8 cellular contexts compared by ENCODE assay signal in genomic region chr17:68020451-68020779, GRCh38. TPM values are rescaled to one million over a fixed set of nuclear protein-coding genes. Genes with fewer than 3 reads are reported as not detected.
A peak's percentile ranks its signal among the peaks of the same experiment; 100 is the strongest.
DNase-seq lines count a peak whose midpoint lies in the region; ATAC-seq and TF ChIP-seq lines count a peak whose summit lies in the region.

No MANE protein-coding gene starts in this region.

- no peaks in the 10 kb centered on the region for H4K20me1 ChIP-seq in DOHH2 (ENCODE audit: control insufficient read depth, insufficient read depth, low read depth, low read length)

- no peaks in the 10 kb centered on the region for H3K36me3 Mint-ChIP-seq in immature natural killer cell

- TF ChIP-seq CTCF in DOHH2 (IDR thresholded peaks at IDR 0.05; ENCODE audit: low read depth, low read length, poor library complexity, severe bottlenecking) = no peak

- peak overlapping the region; percentile 51 for H3K27ac ChIP-seq in DOHH2 (ENCODE audit: low read depth, low read length)
- H3K27ac ChIP-seq in stomach smooth muscle (ENCODE audit: low read length) = peak overlapping the region; percentile 78

- ATAC-seq in HG03354 (IDR thresholded peaks at IDR 0.05; ENCODE audit: poor library complexity, severe bottlenecking, unreplicated experiment) = peak; percentile 6

- peak overlapping the region; percentile 96 for H3K4me2 ChIP-seq in DOHH2 (ENCODE audit: low read length)

- peaks cover 8% of the 10 kb centered on the region for H3F3A ChIP-seq in DOHH2 (ENCODE audit: control insufficient read depth, insufficient read depth)

- H3K4me1 ChIP-seq in DOHH2 (ENCODE audit: control insufficient read depth, low read length) = peaks cover 13% of the 10 kb centered on the region
- H3K4me1 ChIP-seq in adipocyte (ENCODE audit: control insufficient read depth, insufficient read depth, low read length) = peaks cover 18% of the 10 kb centered on the region
- peaks cover 3% of the 10 kb centered on the region for H3K4me1 ChIP-seq in stomach smooth muscle (ENCODE audit: control insufficient read depth, insufficient read depth, low read length)

- DNase-seq in adipocyte (ENCODE audit: low read depth) = no peak
- no peak for DNase-seq in immature natural killer cell
- DNase-seq in C1 segment of cervical spinal cord (lab: John Stamatoyannopoulos, UW) = no peak
- no peak for DNase-seq in putamen (ENCODE audit: low spot score)
- no peak for DNase-seq in stimulated activated CD4-positive, alpha-beta T cell treated with anti-CD3 and anti-CD28 coated beads, Interleukin-4, amount 100 ng/mL, for 1 hour

- H3K4me3 ChIP-seq in DOHH2 (ENCODE audit: low read length) (peak overlapping the region; percentile 83), adipocyte (ENCODE audit: low read length) (peak overlapping the region; percentile 81), stomach smooth muscle (ENCODE audit: low read length in 2 of 2) (peak overlapping the region; percentile 74 to 81)

- no peaks in the 10 kb centered on the region for H3K9me3 Mint-ChIP-seq in immature natural killer cell

- H3K36me3 ChIP-seq in DOHH2 (ENCODE audit: control insufficient read depth, low read length) = no peaks in the 10 kb centered on the region
- H3K36me3 ChIP-seq in adipocyte (ENCODE audit: control insufficient read depth, insufficient read depth, low read length, severe bottlenecking) = no peaks in the 10 kb centered on the region
- H3K36me3 ChIP-seq in stomach smooth muscle (ENCODE audit: control insufficient read depth in 2 of 2, insufficient read depth in 2 of 2, low read length in 2 of 2) = no peaks in the 10 kb centered on the region

- peak overlapping the region; percentile 78 for H3K9ac ChIP-seq in adipocyte (ENCODE audit: low read length)
- H3K9ac ChIP-seq in stomach smooth muscle (ENCODE audit: low read length in 2 of 2) = peak overlapping the region; percentile 87 to 91

- H3K27me3 ChIP-seq in DOHH2 (ENCODE audit: control insufficient read depth, low read length) = 0 out of 2 replicates have a peak, but pooled peaks cover 2% of the 10 kb centered on the region
- no peaks in the 10 kb centered on the region for H3K27me3 ChIP-seq in adipocyte (replicated peaks; ENCODE audit: control insufficient read depth, insufficient read depth, low read length)
- no peaks in the 10 kb centered on the region for H3K27me3 ChIP-seq in stomach smooth muscle (ENCODE audit: control insufficient read depth in 1 of 2, insufficient read depth in 2 of 2, low read length in 2 of 2)

- H3K79me2 ChIP-seq in DOHH2 (ENCODE audit: control insufficient read depth, low read length) = no peaks in the 10 kb centered on the region

- H3K4me1 Mint-ChIP-seq in immature natural killer cell = peaks cover 17 to 21% of the 10 kb centered on the region in 2 donors

- H3K9me3 ChIP-seq in DOHH2 (ENCODE audit: control insufficient read depth, insufficient read depth, low read length) (no peaks in the 10 kb centered on the region), adipocyte (ENCODE audit: control insufficient read depth, low read length) (no peaks in the 10 kb centered on the region), stomach smooth muscle (ENCODE audit: control insufficient read depth in 2 of 2, low read length in 2 of 2) (no peaks in the 10 kb centered on the region)

- H3K4me3 Mint-ChIP-seq in immature natural killer cell = peak overlapping the region; percentile 84 to 93 (median 88)

- H3K27ac Mint-ChIP-seq in immature natural killer cell = peak overlapping the region; percentile 80 to 93 (median 92)

- H3K27me3 Mint-ChIP-seq in immature natural killer cell (ENCODE audit: low read depth in 3 of 3) = peaks cover 15 to 22% (median 17%) of the 10 kb centered on the region in 3 donors

- H3K9me2 ChIP-seq in DOHH2 (replicated peaks; ENCODE audit: control insufficient read depth, low read length) = no peaks in the 10 kb centered on the region

RNA-seq across cellular contexts. Expression of gene KPNA2, which starts 15.1 kb away (rescaled TPM):
- 10 to 100 TPM; 26.3 to 42.4 (median 39.4) TPM for polyA plus RNA-seq in immature natural killer cell

RNA-seq across cellular contexts. Expression of gene C17orf58, which starts 24.1 kb away (rescaled TPM):
- polyA plus RNA-seq in immature natural killer cell = 10 to 100 TPM in 1 of 3 donors, 1 to 10 TPM in 2; 7.3 to 15.5 (median 8.6) TPM
